Comparison of ENCODE assay signal across 8 cellular contexts in the genomic region with DNA sequence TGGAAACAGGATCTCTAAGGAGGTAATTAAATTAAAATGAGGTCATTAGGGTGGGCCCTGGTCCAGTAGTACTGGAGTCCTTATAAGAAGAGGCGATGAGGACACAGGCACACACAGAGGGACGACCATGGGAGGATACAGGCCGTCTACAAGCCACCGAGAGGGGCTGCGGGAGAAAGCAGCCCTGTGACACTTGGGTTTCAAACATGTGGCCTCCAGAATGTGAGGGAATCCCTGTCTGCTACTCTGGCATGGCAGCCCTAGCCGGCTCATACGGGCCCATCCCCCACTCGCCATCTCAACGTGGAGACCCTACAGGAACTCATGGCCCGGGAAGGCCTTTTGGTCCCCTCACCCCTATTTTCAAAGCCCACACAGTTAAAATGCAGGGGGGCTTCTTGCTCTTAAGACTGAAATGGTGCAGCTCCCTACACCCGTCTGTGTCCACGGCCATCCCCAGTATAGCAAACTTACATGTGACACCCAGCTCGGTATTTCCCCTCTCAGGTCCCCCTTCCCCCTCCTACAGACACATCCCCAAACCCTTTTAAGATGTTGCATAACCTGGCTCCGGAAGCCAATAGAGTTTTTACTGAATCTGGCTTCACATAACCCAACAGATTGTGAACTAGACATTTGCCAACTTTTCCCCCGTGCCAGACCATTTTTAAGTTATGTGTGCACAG.
DNase-seq lines count a peak whose midpoint lies in the region; ATAC-seq and TF ChIP-seq lines count a peak whose summit lies in the region.

No MANE protein-coding gene starts in this region.

- TF ChIP-seq CTCF in KMS-11 (conservative IDR thresholded peaks at IDR 0.05; ENCODE audit: low read depth, low read length): no peak
- TF ChIP-seq CTCF in activated CD8-positive, alpha-beta T cell treated with anti-CD3 and anti-CD28 coated beads for 36 hours (IDR thresholded peaks at IDR 0.05): no peak
- no peak for TF ChIP-seq CTCF in gastroesophageal sphincter (IDR thresholded peaks at IDR 0.05)

- no peaks in the 10 kb centered on the region for H3K27me3 Mint-ChIP-seq in CD4-positive, alpha-beta memory T cell
- H3K27me3 Mint-ChIP-seq in activated CD8-positive, alpha-beta T cell treated with anti-CD3 and anti-CD28 coated beads for 36 hours: no peaks in the 10 kb centered on the region

- no peaks in the 10 kb centered on the region for H4K20me1 ChIP-seq in KMS-11 (ENCODE audit: insufficient read depth)

- CTCF ChIA-PET in CD4-positive, alpha-beta memory T cell (lab: Charles Lee; ENCODE audit: partially characterized antibody): interaction anchor here (1.1 to 4.0 kb wide), 4 partner anchors 24 to 174 kb away, joined by 3 to 41 read pairs (median 14); no protein-coding TSS in a partner anchor
- CTCF ChIA-PET in activated CD8-positive, alpha-beta T cell treated with anti-CD3 and anti-CD28 coated beads for 36 hours (lab: Charles Lee): interaction anchor here (0.6 to 1.5 kb wide), 2 partner anchors 11 to 27 kb away, joined by 3 to 4 read pairs; no protein-coding TSS in a partner anchor

- H3K4me1 ChIP-seq in CD4-positive, alpha-beta memory T cell (ENCODE audit: insufficient read depth, low read length): peaks cover 58% of the 10 kb centered on the region
- peaks cover 36% of the 10 kb centered on the region for H3K4me1 ChIP-seq in KMS-11 (ENCODE audit: low read depth, poor library complexity, severe bottlenecking)
- peaks cover 2 to 44% (median 8%) of the 10 kb centered on the region in 3 donors for H3K4me1 ChIP-seq in gastroesophageal sphincter
- peaks cover 3% of the 10 kb centered on the region for H3K4me1 ChIP-seq in rectal smooth muscle tissue (ENCODE audit: control insufficient read depth, insufficient read depth, low read length)

- POLR2A ChIA-PET in CD4-positive, alpha-beta memory T cell (lab: Charles Lee; ENCODE audit: partially characterized antibody): interaction anchor here (0.9 to 5.4 kb wide), 12 partner anchors 9 to 369 kb away, joined by 3 to 90 read pairs (median 9); a partner anchor contains a TSS
- POLR2A ChIA-PET in activated CD8-positive, alpha-beta T cell treated with anti-CD3 and anti-CD28 coated beads for 36 hours (lab: Charles Lee): interaction anchor here (1.3 to 1.9 kb wide), 2 partner anchors 12 to 123 kb away, joined by 6 to 10 read pairs; no protein-coding TSS in a partner anchor

- H3K4me2 ChIP-seq in KMS-11: peak overlapping the region; percentile 94

- H3K9me3 Mint-ChIP-seq in CD4-positive, alpha-beta memory T cell: peaks cover 0 to 2% (median 0%) of the 10 kb centered on the region in 8 donors
- H3K9me3 Mint-ChIP-seq in activated CD8-positive, alpha-beta T cell treated with anti-CD3 and anti-CD28 coated beads for 36 hours: no peaks in the 10 kb centered on the region

- TF ChIP-seq EP300 in gastroesophageal sphincter (IDR thresholded peaks at IDR 0.05): no peak

- ATAC-seq in GM19438 (IDR thresholded peaks at IDR 0.05; ENCODE audit: low read depth, unreplicated experiment) (peak; percentile 38), gastroesophageal sphincter (peak; percentile 68)
- ATAC-seq in activated CD8-positive, alpha-beta T cell treated with anti-CD3 and anti-CD28 coated beads for 36 hours: peak; percentile 60

- DNase-seq in CD4-positive, alpha-beta memory T cell: peak; percentile 65 to 83 (median 76)
- DNase-seq in activated CD8-positive, alpha-beta T cell treated with anti-CD3 and anti-CD28 coated beads for 36 hours: peak; percentile 51
- DNase-seq in NCI-H2107 (lab: John Stamatoyannopoulos, UW): no peak
- DNase-seq in COR-L47 (lab: John Stamatoyannopoulos, UW): no peak

- H2AFZ ChIP-seq in KMS-11 (ENCODE audit: low read depth): peak overlapping the region; percentile 69

- intact Hi-C loops in CD4-positive, alpha-beta memory T cell (cut with micrococcal nuclease): loop anchor here (1.0 to 10.0 kb wide), 5 partner anchors 11 to 774 kb away; no protein-coding TSS in a partner anchor
- intact Hi-C loops in activated CD8-positive, alpha-beta T cell treated with anti-CD3 and anti-CD28 coated beads for 36 hours (cut with micrococcal nuclease): no loop called here

- H3K79me2 ChIP-seq in KMS-11 (ENCODE audit: insufficient read depth, low read depth): no peaks in the 10 kb centered on the region

- H3K27ac Mint-ChIP-seq in CD4-positive, alpha-beta memory T cell: peak overlapping the region; percentile 94 to 98 (median 95)
- peak overlapping the region; percentile 84 for H3K27ac Mint-ChIP-seq in activated CD8-positive, alpha-beta T cell treated with anti-CD3 and anti-CD28 coated beads for 36 hours

- TF ChIP-seq POLR2A in gastroesophageal sphincter (IDR thresholded peaks at IDR 0.05): no peak

- H3K27me3 ChIP-seq in CD4-positive, alpha-beta memory T cell (ENCODE audit: insufficient read depth, low read length): no peaks in the 10 kb centered on the region
- H3K27me3 ChIP-seq in KMS-11 (ENCODE audit: insufficient read depth, low read depth): no peaks in the 10 kb centered on the region
- H3K27me3 ChIP-seq in gastroesophageal sphincter: no peaks in the 10 kb centered on the region
- no peaks in the 10 kb centered on the region for H3K27me3 ChIP-seq in rectal smooth muscle tissue (ENCODE audit: control insufficient read depth, insufficient read depth, low read length)

- no peaks in the 10 kb centered on the region for H3K36me3 Mint-ChIP-seq in CD4-positive, alpha-beta memory T cell
- H3K36me3 Mint-ChIP-seq in activated CD8-positive, alpha-beta T cell treated with anti-CD3 and anti-CD28 coated beads for 36 hours (ENCODE audit: low read depth): no peaks in the 10 kb centered on the region

- peak overlapping the region; percentile 4 to 36 for H3K4me3 ChIP-seq in CD4-positive, alpha-beta memory T cell (ENCODE audit: low read length in 2 of 2)
- H3K4me3 ChIP-seq in KMS-11 (IDR thresholded peaks at IDR 0.05; ENCODE audit: insufficient read depth, low read depth, low read length): no peak overlapping the region
- peak overlapping the region in 1 of 2 donors; percentile 26 for H3K4me3 ChIP-seq in gastroesophageal sphincter
- H3K4me3 ChIP-seq in rectal smooth muscle tissue (ENCODE audit: low read length): peak overlapping the region; percentile 4

- no peaks in the 10 kb centered on the region for H3K36me3 ChIP-seq in CD4-positive, alpha-beta memory T cell (ENCODE audit: insufficient read depth, low read length)
- no peaks in the 10 kb centered on the region for H3K36me3 ChIP-seq in KMS-11 (ENCODE audit: insufficient read depth)
- H3K36me3 ChIP-seq in gastroesophageal sphincter: no peaks in the 10 kb centered on the region
- no peaks in the 10 kb centered on the region for H3K36me3 ChIP-seq in rectal smooth muscle tissue (ENCODE audit: control insufficient read depth, insufficient read depth, low read length)

- H3K9ac ChIP-seq in KMS-11 (peak overlapping the region; percentile 70), rectal smooth muscle tissue (ENCODE audit: low read length) (no peak overlapping the region)

- peaks cover 35 to 57% (median 46%) of the 10 kb centered on the region in 4 donors for H3K4me1 Mint-ChIP-seq in CD4-positive, alpha-beta memory T cell
- peaks cover 37% of the 10 kb centered on the region for H3K4me1 Mint-ChIP-seq in activated CD8-positive, alpha-beta T cell treated with anti-CD3 and anti-CD28 coated beads for 36 hours (ENCODE audit: low read depth)

- WGBS in gastroesophageal sphincter (ENCODE audit: low coverage in 1 of 2), 2 donors: 17 to 23% methylated on average over 2 to 13 of the region's 15 CpGs

- no peaks in the 10 kb centered on the region for H3K9me3 ChIP-seq in CD4-positive, alpha-beta memory T cell (ENCODE audit: control insufficient read depth in 1 of 2, low read length in 2 of 2)
- no peaks in the 10 kb centered on the region for H3K9me3 ChIP-seq in gastroesophageal sphincter

- H3K4me3 Mint-ChIP-seq in CD4-positive, alpha-beta memory T cell: peak overlapping the region; percentile 77 to 89 (median 84)
- H3K4me3 Mint-ChIP-seq in activated CD8-positive, alpha-beta T cell treated with anti-CD3 and anti-CD28 coated beads for 36 hours: peak overlapping the region; percentile 67

- H3K27ac ChIP-seq in CD4-positive, alpha-beta memory T cell (ENCODE audit: low read depth, low read length): peak overlapping the region; percentile 58
- H3K27ac ChIP-seq in KMS-11 (peak overlapping the region; percentile 95), gastroesophageal sphincter (peak overlapping the region; percentile 82 to 95 (median 84)), rectal smooth muscle tissue (ENCODE audit: low read depth, low read length) (peak overlapping the region; percentile 50)

Comparison
In these comparisons a context has a peak if more than half of its experiments do, and no peak if none do; other contexts are left out.
1. DNase-seq: peak in CD4-positive, alpha-beta memory T cell (5 of 5) and activated CD8-positive, alpha-beta T cell treated with anti-CD3 and anti-CD28 coated beads for 36 hours (single experiment); none in NCI-H2107 (single experiment) and COR-L47 (single experiment).
2. Peak in every context shown above with its lines, with median percentiles within 50 percentile points of each other: H3K27ac ChIP-seq and ATAC-seq.